Comparison of ENCODE assay signal across 22 cellular contexts in the genomic region with DNA sequence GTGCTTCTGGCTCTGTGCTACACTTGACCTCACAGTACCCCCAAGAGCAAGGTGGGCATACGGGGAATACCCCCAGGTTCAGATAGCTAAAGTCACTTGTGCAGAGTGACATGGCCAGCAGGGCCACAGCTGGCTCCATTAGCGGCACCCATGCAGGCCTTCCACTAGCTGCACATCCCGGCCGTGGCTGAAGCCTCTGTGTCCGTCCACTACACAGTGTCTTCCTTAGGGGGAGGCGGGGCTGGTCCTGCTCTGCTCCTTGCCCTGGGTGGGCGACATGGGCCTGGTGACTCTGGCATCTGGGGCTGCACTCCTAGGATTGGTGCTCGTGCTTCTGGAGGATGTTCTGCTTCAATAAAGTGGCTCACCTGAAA.
A peak's percentile ranks its signal among the peaks of the same experiment; 100 is the strongest.
DNase-seq lines count a peak whose midpoint lies in the region; ATAC-seq and FAIRE-seq lines count a peak whose summit lies in the region.
"Had no signal": no experiment of that assay in that cellular context is flagged by ENCODE, and none has a peak within 500 bp of the region (broad histone marks: within the 10 kb centered on the region; RNA-seq: fewer than 3 reads in every experiment).

No MANE protein-coding gene starts in this region.

- H3K9ac ChIP-seq in BLaER1 (no peak overlapping the region; the same call in 1 of the 2 replicates), iPS-15b (ENCODE audit: low read depth, low read length) (peak overlapping the region; percentile 26)

- no peaks in the 10 kb centered on the region for H4K20me1 ChIP-seq in BLaER1

- H3K9me3 Mint-ChIP-seq in central memory CD8-positive, alpha-beta T cell, result no peaks in the 10 kb centered on the region
- H3K9me3 Mint-ChIP-seq: CD4-positive, CD25-positive, alpha-beta regulatory T cell; CD8-positive, alpha-beta T cell; H9 had no signal

- H3K9me3 ChIP-seq in BLaER1 (no peaks in the 10 kb centered on the region), iPS-15b (ENCODE audit: control insufficient read depth, insufficient read depth, low read length) (no peaks in the 10 kb centered on the region)
- H3K9me3 ChIP-seq: A549, BE2C, Caco-2 had no signal

- no peaks in the 10 kb centered on the region for H3K4me1 Mint-ChIP-seq in central memory CD8-positive, alpha-beta T cell

- no peak overlapping the region for H3K4me3 Mint-ChIP-seq in central memory CD8-positive, alpha-beta T cell
- H3K4me3 Mint-ChIP-seq: CD4-positive, CD25-positive, alpha-beta regulatory T cell; CD8-positive, alpha-beta T cell; H9 had no signal

- H3K4me1 ChIP-seq in BLaER1 (peaks cover 96% of the 10 kb centered on the region), iPS-15b (ENCODE audit: control insufficient read depth, insufficient read depth, low read length) (no peaks in the 10 kb centered on the region)
- H3K4me1 ChIP-seq: A549, BE2C, Caco-2 had no signal

- H3K36me3 ChIP-seq in BLaER1 (no peaks in the 10 kb centered on the region), iPS-15b (ENCODE audit: control insufficient read depth, insufficient read depth, low read length) (peaks cover 3% of the 10 kb centered on the region)
- H3K36me3 ChIP-seq: BE2C had no signal

- H3K4me3 ChIP-seq in BLaER1 (no peak overlapping the region), iPS-15b (ENCODE audit: low read depth, low read length) (no peak overlapping the region)
- H3K4me3 ChIP-seq: A549 had no signal

- DNase-seq in central memory CD8-positive, alpha-beta T cell (ENCODE audit: low spot score in 2 of 2), result no peak
- DNase-seq in urothelium cell line (ENCODE audit: low spot score), result no peak
- no peak for DNase-seq in Kasumi-1 (lab: John Stamatoyannopoulos, UW)
- no peak for DNase-seq in nucleus accumbens (lab: John Stamatoyannopoulos, UW)
- DNase-seq: ACHN; AML-193; BE2C; Caco-2; CD4-positive, CD25-positive, alpha-beta regulatory T cell; CD8-positive, alpha-beta T cell; DMS153; DND-41; H9 had no signal

- no peak for ATAC-seq in central memory CD8-positive, alpha-beta T cell (replicated peaks; ENCODE audit: extremely low read depth, poor library complexity, severe bottlenecking)
- ATAC-seq in GM21447 (IDR thresholded peaks at IDR 0.05; ENCODE audit: unreplicated experiment), result no peak
- ATAC-seq: A549; CD8-positive, alpha-beta T cell; HCT116 had no signal

- peak overlapping the region; percentile 78 for H3K4me2 ChIP-seq in BLaER1
- H3K4me2 ChIP-seq: A549 had no signal

- peak; percentile 35 for FAIRE-seq in urothelium cell line (lab: Jason Lieb, UNC)
- FAIRE-seq: A549, G401.6, GM12892 had no signal

- H3K27me3 Mint-ChIP-seq in central memory CD8-positive, alpha-beta T cell, result peaks cover 17% of the 10 kb centered on the region

- H3K27ac ChIP-seq in BLaER1, result peak overlapping the region; percentile 71; the same call in 1 of the 2 replicates
- H3K27ac ChIP-seq: 22Rv1, A549, C4-2B had no signal

- H3K27me3 ChIP-seq in BLaER1 (no peaks in the 10 kb centered on the region), iPS-15b (ENCODE audit: control insufficient read depth, insufficient read depth, low read length) (no peaks in the 10 kb centered on the region)
- H3K27me3 ChIP-seq: BE2C had no signal

- H3K27ac Mint-ChIP-seq in central memory CD8-positive, alpha-beta T cell (ENCODE audit: low read depth), result peak overlapping the region; percentile 26
- H3K27ac Mint-ChIP-seq: CD4-positive, CD25-positive, alpha-beta regulatory T cell; CD8-positive, alpha-beta T cell; H9 had no signal

- H3K36me3 Mint-ChIP-seq in central memory CD8-positive, alpha-beta T cell (ENCODE audit: insufficient read depth), result no peaks in the 10 kb centered on the region
- H3K36me3 Mint-ChIP-seq: CD4-positive, CD25-positive, alpha-beta regulatory T cell; CD8-positive, alpha-beta T cell had no signal
